ENCODE assay signal across 8 cellular contexts in the genomic region with DNA sequence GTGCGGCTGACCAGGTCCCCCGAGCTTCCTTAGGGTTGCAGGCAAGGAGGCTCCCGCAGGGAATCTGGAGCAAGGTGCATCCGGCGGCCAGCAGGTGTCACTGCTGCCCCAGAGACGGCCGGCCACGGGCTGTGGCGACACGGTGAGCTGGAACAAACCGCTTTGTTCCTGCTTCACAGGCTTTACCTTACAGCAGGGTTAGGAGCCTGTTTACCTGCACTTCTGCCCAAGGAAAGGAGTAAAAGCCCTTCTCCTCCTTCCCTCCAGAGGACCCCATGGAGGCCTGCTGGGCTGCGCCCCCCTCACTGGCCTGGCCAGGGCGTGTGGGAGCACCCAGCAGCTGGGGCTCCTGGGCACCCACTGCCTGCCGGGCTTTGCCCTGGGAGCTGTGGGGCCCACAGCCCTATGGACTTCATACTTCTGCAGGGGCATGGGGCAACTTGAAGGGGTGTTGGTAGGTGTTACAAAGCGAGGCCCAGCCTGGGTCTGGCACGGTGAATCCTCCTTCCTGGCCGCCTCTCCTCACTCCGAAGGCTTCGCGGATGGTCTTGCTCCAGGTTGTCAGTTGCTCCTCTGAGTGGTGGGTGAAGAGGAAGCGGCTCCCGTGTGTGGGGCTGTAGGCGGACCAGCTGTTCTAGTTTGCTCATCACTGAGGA.
DNase-seq lines count a peak whose midpoint lies in the region; ATAC-seq lines count a peak whose summit lies in the region.

No MANE protein-coding gene starts in this region.

- no peak overlapping the region for H3K4me3 Mint-ChIP-seq in central memory CD8-positive, alpha-beta T cell

- peaks cover 43% of the 10 kb centered on the region for H3K27me3 Mint-ChIP-seq in central memory CD8-positive, alpha-beta T cell

- H3K27ac Mint-ChIP-seq in central memory CD8-positive, alpha-beta T cell (ENCODE audit: low read depth): no peak overlapping the region

- ATAC-seq in HG03039 (IDR thresholded peaks at IDR 0.05; ENCODE audit: unreplicated experiment): peak; percentile 59
- peak; percentile 71 for ATAC-seq in central memory CD8-positive, alpha-beta T cell (replicated peaks; ENCODE audit: extremely low read depth, poor library complexity, severe bottlenecking)
- ATAC-seq in left lobe of liver: peak; percentile 98

- H3K4me1 Mint-ChIP-seq in central memory CD8-positive, alpha-beta T cell: no peaks in the 10 kb centered on the region

- H3K36me3 Mint-ChIP-seq in central memory CD8-positive, alpha-beta T cell (ENCODE audit: insufficient read depth): no peaks in the 10 kb centered on the region

- H3K9me3 Mint-ChIP-seq in central memory CD8-positive, alpha-beta T cell: no peaks in the 10 kb centered on the region

- peak; percentile 50 for DNase-seq in NK-92 treated with Interleukin-12 subunit alpha and Interleukin-12 subunit beta, amount 100 ng/mL, for 24 hours (lab: John Stamatoyannopoulos, UW)
- DNase-seq in NK-92 (lab: John Stamatoyannopoulos, UW; ENCODE audit: unreplicated experiment): no peak
- peak; percentile 69 for DNase-seq in NCI-H2171 treated with DMSO at 0.1 percent for 48 hours (lab: John Stamatoyannopoulos, UW)
- DNase-seq in activated CD4-positive, CD25-positive, alpha-beta regulatory T cell treated with anti-CD3 and anti-CD28 coated beads, Interleukin-2, amount 50 U/mL, for 16 hours (ENCODE audit: low read depth, low spot score): peak; percentile 21
- peak; percentile 30 to 37 for DNase-seq in central memory CD8-positive, alpha-beta T cell (ENCODE audit: low spot score in 2 of 2)
- DNase-seq in left lobe of liver (ENCODE audit: low spot score): peak; percentile 78
- DNase-seq in stimulated activated CD4-positive, alpha-beta T cell treated with anti-CD3 and anti-CD28 coated beads, Interleukin-4, amount 100 ng/mL, for 24 hours: peak; percentile 73
